ENCODE assay signal across 23 cellular contexts in genomic region chr12:92288533-92288932, GRCh38.
DNase-seq lines count a peak whose midpoint lies in the region; ATAC-seq and TF ChIP-seq lines count a peak whose summit lies in the region.
"Had no signal": no experiment of that assay in that cellular context is flagged by ENCODE, and none has a peak within 500 bp of the region (broad histone marks: within the 10 kb centered on the region; RNA-seq: fewer than 3 reads in every experiment).

No MANE protein-coding gene starts in this region.

- H3K4me2 ChIP-seq in neuronal stem cell (ENCODE audit: insufficient read depth, low read length, poor library complexity, severe bottlenecking): no peak overlapping the region
- H3K4me2 ChIP-seq in PC-9: no peak overlapping the region
- H3K4me2 ChIP-seq: hepatocyte had no signal

- no peaks in the 10 kb centered on the region for H3K9me2 ChIP-seq in PC-9 (ENCODE audit: insufficient read depth)

- no peak for ATAC-seq in GM21447 (IDR thresholded peaks at IDR 0.05; ENCODE audit: unreplicated experiment)
- ATAC-seq: activated naive CD4-positive, alpha-beta T cell treated with anti-CD3 and anti-CD28 coated beads, Interleukin-2, amount 50 U/mL, for 72 hours; activated T-cell treated with anti-CD3 and anti-CD28 coated beads, Interleukin-2, amount 50 U/mL, for 72 hours; effector memory CD8-positive, alpha-beta T cell; natural killer cell treated with Interleukin-12 subunit alpha and Interleukin-12 subunit beta and Interleukin-15 and Interleukin-18, amount 100 ng/mL, for 72 hours; psoas muscle; WTC11 had no signal

- no peaks in the 10 kb centered on the region for H3F3A ChIP-seq in PC-9 (ENCODE audit: insufficient read depth, low read depth)

- no TSS peak for BruUV-seq in PC-9 (replicated peaks; lab: Mats Ljungman, UMichigan)

- POLR2A ChIA-PET in PC-9 (lab: Charles Lee; ENCODE audit: unreplicated experiment): interaction anchor here (0.7 kb wide), 1 partner anchor 143 kb away, joined by 4 read pairs; the partner anchor contains the start of gene BTG1

- H3K4me3 ChIP-seq in neuronal stem cell (ENCODE audit: low read length in 2 of 2) (no peak overlapping the region), PC-9 (no peak overlapping the region)
- H3K4me3 ChIP-seq: hepatocyte, psoas muscle, SJCRH30 had no signal

- H3K18ac ChIP-seq in neuronal stem cell (ENCODE audit: low read length): no peak overlapping the region

- intact Hi-C loops in PC-9 (cut with micrococcal nuclease; ENCODE audit: unreplicated experiment): no loop called here

- H3K27ac ChIP-seq in neuronal stem cell (replicated peaks; ENCODE audit: low read length) (no peak overlapping the region), PC-9 (no peak overlapping the region)
- H3K27ac ChIP-seq: hepatocyte, psoas muscle, SJCRH30, testis had no signal

- H3K4me1 ChIP-seq in neuronal stem cell (ENCODE audit: control insufficient read depth in 2 of 2, insufficient read depth in 1 of 2, low read depth in 1 of 2, low read length in 2 of 2) (no peaks in the 10 kb centered on the region), PC-9 (replicated peaks; ENCODE audit: insufficient read depth) (peaks cover 21% of the 10 kb centered on the region)
- H3K4me1 ChIP-seq: psoas muscle, testis had no signal

- H3K9me3 ChIP-seq in neuronal stem cell (replicated peaks in 1 of 2; ENCODE audit: control insufficient read depth in 2 of 2, insufficient read depth in 1 of 2, low read depth in 1 of 2, low read length in 2 of 2) (no peaks in the 10 kb centered on the region), PC-9 (ENCODE audit: insufficient read depth, low read depth) (0 out of 2 replicates have a peak, but pooled peaks cover 3% of the 10 kb centered on the region)
- H3K9me3 ChIP-seq: psoas muscle, SJCRH30, testis had no signal

- H2BK120ac ChIP-seq in neuronal stem cell (ENCODE audit: low read depth, low read length): no peak overlapping the region

- no peak overlapping the region for H4K8ac ChIP-seq in neuronal stem cell (ENCODE audit: low read depth, low read length)

- no peaks in the 10 kb centered on the region for H3K36me3 ChIP-seq in neuronal stem cell (replicated peaks in 1 of 2; ENCODE audit: control insufficient read depth in 2 of 2, insufficient read depth in 2 of 2, low read length in 2 of 2)
- no peaks in the 10 kb centered on the region for H3K36me3 ChIP-seq in PC-9 (ENCODE audit: low read depth)
- H3K36me3 ChIP-seq: SJCRH30 had no signal

- no peak overlapping the region for H3K4ac ChIP-seq in neuronal stem cell (ENCODE audit: low read length)

- CTCF ChIA-PET in PC-9 (lab: Charles Lee): no interaction called here

- no peak overlapping the region for H3K14ac ChIP-seq in neuronal stem cell (ENCODE audit: low read length)

- no peaks in the 10 kb centered on the region for H3K27me3 ChIP-seq in neuronal stem cell (ENCODE audit: control insufficient read depth in 3 of 3, insufficient read depth in 3 of 3, low read depth in 1 of 3, low read length in 3 of 3)
- no peaks in the 10 kb centered on the region for H3K27me3 ChIP-seq in PC-9 (ENCODE audit: insufficient read depth, low read depth)
- H3K27me3 ChIP-seq: hepatocyte, SJCRH30, testis had no signal

- H3K79me2 ChIP-seq in PC-9 (ENCODE audit: low read depth): no peaks in the 10 kb centered on the region
- H3K79me2 ChIP-seq: hepatocyte had no signal

- H4K91ac ChIP-seq in neuronal stem cell (ENCODE audit: low read depth, low read length, poor library complexity): no peak overlapping the region

- no peak overlapping the region for H3K9ac ChIP-seq in neuronal stem cell (ENCODE audit: low read depth, low read length, poor library complexity)

- no CpG with 5 or more reads among the region's 8 CpGs for WGBS in neuronal stem cell (ENCODE audit: extremely low coverage in 2 of 2, insufficient read length in 2 of 2, insufficient replicate concordance in 1 of 2), 2 donors

- H4K20me1 ChIP-seq in PC-9 (ENCODE audit: insufficient read depth): no peaks in the 10 kb centered on the region

- H2BK5ac ChIP-seq in neuronal stem cell (ENCODE audit: low read length): no peak overlapping the region

- H3K79me1 ChIP-seq in neuronal stem cell (ENCODE audit: low read depth, low read length): no peaks in the 10 kb centered on the region

- no peak overlapping the region for H2BK12ac ChIP-seq in neuronal stem cell (ENCODE audit: low read length)

- no peak for TF ChIP-seq CTCF in PC-9 (conservative IDR thresholded peaks at IDR 0.05)

- DNase-seq in Ammon's horn (ENCODE audit: low spot score) (peak; percentile 61), NCI-H69 (lab: John Stamatoyannopoulos, UW) (peak; percentile 32), globus pallidus (ENCODE audit: low spot score) (peak; percentile 58), neuronal stem cell (ENCODE audit: low spot score) (no peak), PC-9 (no peak), NCI-H1092 (lab: John Stamatoyannopoulos, UW) (no peak)
- DNase-seq in activated CD4-positive, CD25-positive, alpha-beta regulatory T cell treated with anti-CD3 and anti-CD28 coated beads, Interleukin-2, amount 50 U/mL, for 72 hours: no peak
- DNase-seq: activated T-cell treated with anti-CD3 and anti-CD28 coated beads, Interleukin-2, amount 50 U/mL, for 72 hours; effector memory CD8-positive, alpha-beta T cell; EL; HFFc6; islet precursor cell; NCI-H1930; NCI-H510A treated with DMSO at 0.1 percent for 48 hours; psoas muscle; SJCRH30; stimulated activated CD4-positive, alpha-beta T cell treated with anti-CD3 and anti-CD28 coated beads, Interleukin-12 subunit alpha, Interleukin-12 subunit beta, amount 100 ng/mL, for 4 hours; testis had no signal

- H3K23ac ChIP-seq in neuronal stem cell (ENCODE audit: low read depth, low read length, poor library complexity): no peak overlapping the region

- H2AK5ac ChIP-seq in neuronal stem cell (ENCODE audit: low read depth, low read length): no peak overlapping the region

- H2BK15ac ChIP-seq in neuronal stem cell (ENCODE audit: low read length): no peak overlapping the region

- H2AFZ ChIP-seq in neuronal stem cell (ENCODE audit: low read length) (peak overlapping the region; percentile 4), PC-9 (no peak overlapping the region)
- H2AFZ ChIP-seq: hepatocyte had no signal

Comparison
In these comparisons a context has a peak if more than half of its experiments do, and no peak if none do; other contexts are left out.
1. DNase-seq: peak in Ammon's horn (single experiment), NCI-H69 (single experiment) and globus pallidus (single experiment); none in neuronal stem cell (single experiment), activated CD4-positive, CD25-positive, alpha-beta regulatory T cell treated with anti-CD3 and anti-CD28 coated beads, Interleukin-2, amount 50 U/mL, for 72 hours (single experiment), PC-9 (0 of 2) and NCI-H1092 (single experiment).